ENCODE assay signal across 12 cellular contexts in genomic region chr4:94519019-94519418, GRCh38.
A peak's percentile ranks its signal among the peaks of the same experiment; 100 is the strongest.
DNase-seq lines count a peak whose midpoint lies in the region; ATAC-seq and TF ChIP-seq lines count a peak whose summit lies in the region.
"Had no signal": no experiment of that assay in that cellular context is flagged by ENCODE, and none has a peak within 500 bp of the region (broad histone marks: within the 10 kb centered on the region; RNA-seq: fewer than 3 reads in every experiment).

No MANE protein-coding gene starts in this region.

- ATAC-seq in HG03432 (IDR thresholded peaks at IDR 0.05; ENCODE audit: unreplicated experiment) = peak; percentile 64
- ATAC-seq: PC-3 had no signal

- WGBS in esophagus squamous epithelium, 2 donors = 63% methylated on average over 5 of the region's 5 CpGs

- DNase-seq in NOMO-1 (lab: John Stamatoyannopoulos, UW; ENCODE audit: unreplicated experiment in 2 of 2) = peak; percentile 25 to 66
- no peak for DNase-seq in NOMO-1 treated with dmso at 0.1 percent for 144 hours (lab: John Stamatoyannopoulos, UW; ENCODE audit: unreplicated experiment)
- DNase-seq in coronary artery (ENCODE audit: low spot score) = no peak
- no peak for DNase-seq in tibial artery
- DNase-seq in cerebellar nuclear complex (lab: John Stamatoyannopoulos, UW) = no peak
- DNase-seq in H4 (ENCODE audit: low spot score) = no peak
- no peak for DNase-seq in esophagus squamous epithelium (lab: John Stamatoyannopoulos, UW)
- DNase-seq: activated CD4-positive, alpha-beta T cell treated with anti-CD3 and anti-CD28 coated beads for 1 hour; HCEC 1CT; PC-3 had no signal

- no peaks in the 10 kb centered on the region for H3K27me3 ChIP-seq in tibial artery
- no peaks in the 10 kb centered on the region for H3K27me3 ChIP-seq in esophagus squamous epithelium

- H3K4me3 ChIP-seq in coronary artery = peak overlapping the region; percentile 7
- no peak overlapping the region for H3K4me3 ChIP-seq in tibial artery
- no peak overlapping the region for H3K4me3 ChIP-seq in esophagus squamous epithelium

- TF ChIP-seq CTCF in coronary artery (IDR thresholded peaks at IDR 0.05) (no peak), tibial artery (IDR thresholded peaks at IDR 0.05) (no peak), esophagus squamous epithelium (IDR thresholded peaks at IDR 0.05) (no peak)

- H3K4me1 ChIP-seq in tibial artery (peaks cover 0 to 99% (median 61%) of the 10 kb centered on the region in 4 donors), esophagus squamous epithelium (peaks cover 0 to 56% (median 31%) of the 10 kb centered on the region in 3 donors)

- no peak for TF ChIP-seq POLR2A in esophagus squamous epithelium (IDR thresholded peaks at IDR 0.05)

- H3K9me3 ChIP-seq in tibial artery (no peaks in the 10 kb centered on the region), esophagus squamous epithelium (no peaks in the 10 kb centered on the region)

- intact Hi-C loops in tibial artery (cut with DNase I; ENCODE audit: low total_unique reads) (no loop called here), esophagus squamous epithelium (cut with DNase I) (no loop called here)

- H3K36me3 ChIP-seq in tibial artery (no peaks in the 10 kb centered on the region), esophagus squamous epithelium (peaks cover 0 to 3% (median 0%) of the 10 kb centered on the region in 3 donors)

- H3K27ac ChIP-seq in coronary artery (peak overlapping the region; percentile 58 to 66), tibial artery (peak overlapping the region; percentile 59 to 69), esophagus squamous epithelium (no peak overlapping the region)
- H3K27ac ChIP-seq: 22Rv1 had no signal

Comparison
In these comparisons a context has a peak if more than half of its experiments do, and no peak if none do; other contexts are left out.
1. DNase-seq: peak in NOMO-1 (2 of 2); none in NOMO-1 treated with dmso at 0.1 percent for 144 hours (single experiment), coronary artery (single experiment), tibial artery (0 of 2), cerebellar nuclear complex (0 of 2), H4 (single experiment) and esophagus squamous epithelium (single experiment).
2. H3K27ac ChIP-seq: peak in coronary artery (2 of 2) and tibial artery (2 of 2); none in esophagus squamous epithelium (0 of 4).